ENCODE assay signal across 17 cellular contexts in genomic region chr3:121800906-121801305, GRCh38.
"Had no signal": no experiment of that assay in that cellular context is flagged by ENCODE, and none has a peak within 500 bp of the region (broad histone marks: within the 10 kb centered on the region; RNA-seq: fewer than 3 reads in every experiment).

No MANE protein-coding gene starts in this region.

- H3K4me3 ChIP-seq: lung, right atrium auricular region, skin epidermis had no signal

- H3K27ac ChIP-seq: right atrium auricular region, skin epidermis, WERI-Rb-1 had no signal

- H3K4me1 Mint-ChIP-seq: natural killer cell had no signal

- ATAC-seq: activated CD8-positive, alpha-beta memory T cell treated with anti-CD3 and anti-CD28 coated beads, Interleukin-2, amount 10 ng/mL, durations not matched to agents 7 days and 5 days; activated T-cell treated with anti-CD3 and anti-CD28 coated beads, Interleukin-2, amount 50 U/mL, for 4 hours; left cardiac atrium; natural killer cell had no signal

- H3K4me3 Mint-ChIP-seq: activated CD8-positive, alpha-beta memory T cell treated with anti-CD3 and anti-CD28 coated beads, Interleukin-2, amount 10 ng/mL, durations not matched to agents 7 days and 5 days; activated T-cell treated with anti-CD3 and anti-CD28 coated beads, Interleukin-2, amount 50 U/mL, for 4 hours; natural killer cell; type B pancreatic cell had no signal

- H3K27me3 Mint-ChIP-seq: activated CD8-positive, alpha-beta memory T cell treated with anti-CD3 and anti-CD28 coated beads, Interleukin-2, amount 10 ng/mL, durations not matched to agents 7 days and 5 days; type B pancreatic cell had no signal

- H3K27ac Mint-ChIP-seq: activated CD8-positive, alpha-beta memory T cell treated with anti-CD3 and anti-CD28 coated beads, Interleukin-2, amount 10 ng/mL, durations not matched to agents 7 days and 5 days; natural killer cell; type B pancreatic cell had no signal

- H3K4me1 ChIP-seq: right atrium auricular region had no signal

- H3K9me3 Mint-ChIP-seq: activated T-cell treated with anti-CD3 and anti-CD28 coated beads, Interleukin-2, amount 50 U/mL, for 4 hours; natural killer cell; type B pancreatic cell had no signal

- FAIRE-seq: astrocyte, colon had no signal

- H3K27me3 ChIP-seq: right atrium auricular region had no signal

- H3K9me3 ChIP-seq: right atrium auricular region had no signal

- DNase-seq: activated CD4-positive, alpha-beta T cell treated with anti-CD3 and anti-CD28 coated beads for 48 hours; activated CD8-positive, alpha-beta memory T cell treated with anti-CD3 and anti-CD28 coated beads, Interleukin-2, amount 10 ng/mL, durations not matched to agents 7 days and 5 days; activated T-cell treated with anti-CD3 and anti-CD28 coated beads, Interleukin-2, amount 50 U/mL, for 4 hours; effector CD4-positive, alpha-beta T cell; foreskin melanocyte; head of caudate nucleus; left cardiac atrium; natural killer cell; nucleus accumbens; substantia nigra; WERI-Rb-1 had no signal
